ENCODE assay signal across 21 cellular contexts in the genomic region with DNA sequence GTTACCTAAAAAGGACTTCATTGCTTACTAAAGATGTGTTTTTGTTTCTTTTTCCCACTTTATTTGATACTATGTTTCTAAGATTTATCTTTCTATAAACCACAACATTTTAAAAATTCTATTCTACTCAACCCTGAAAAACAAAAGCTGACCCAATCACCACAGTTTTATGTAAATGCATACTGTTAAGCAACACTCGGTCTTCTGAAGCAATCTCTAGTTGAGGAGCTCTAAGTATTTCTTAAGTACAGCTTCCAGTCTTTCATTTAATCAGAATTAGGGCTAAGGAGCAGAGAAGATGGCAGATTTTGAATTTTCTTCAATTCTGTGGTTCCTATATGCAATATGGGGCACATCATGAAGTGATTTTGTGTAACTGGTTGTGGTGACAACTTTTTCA.
DNase-seq lines count a peak whose midpoint lies in the region; ATAC-seq and TF ChIP-seq lines count a peak whose summit lies in the region.
"Had no signal": no experiment of that assay in that cellular context is flagged by ENCODE, and none has a peak within 500 bp of the region (broad histone marks: within the 10 kb centered on the region; RNA-seq: fewer than 3 reads in every experiment).

No MANE protein-coding gene starts in this region.

- H3K36me3 ChIP-seq in GM23248 (ENCODE audit: low read depth) = no peaks in the 10 kb centered on the region
- H3K36me3 ChIP-seq in left lung = no peaks in the 10 kb centered on the region
- H3K36me3 ChIP-seq: BLaER1 treated with 17β-estradiol and CSF1 and Interleukin-3, amounts not matched to agents 10 nM and 100 nM had no signal

- no peak overlapping the region for H3K4me3 Mint-ChIP-seq in chondrocyte (ENCODE audit: unreplicated experiment)
- no peak overlapping the region for H3K4me3 Mint-ChIP-seq in activated naive CD8-positive, alpha-beta T cell treated with anti-CD3 and anti-CD28 coated beads for 36 hours
- H3K4me3 Mint-ChIP-seq: B cell; CD8-positive, alpha-beta T cell; GM23338; HFFc6; IgD-negative memory B cell had no signal

- intact Hi-C loops in left lung (cut with DNase I) = no loop called here

- no peak overlapping the region for H3K27ac ChIP-seq in GM23248
- no peak overlapping the region for H3K27ac ChIP-seq in left lung
- H3K27ac ChIP-seq: BLaER1 treated with 17β-estradiol and CSF1 and Interleukin-3, amounts not matched to agents 10 nM and 100 nM had no signal

- no peak overlapping the region for H3K4me2 ChIP-seq in GM23248 (ENCODE audit: unreplicated experiment)
- H3K4me2 ChIP-seq: BLaER1 treated with 17β-estradiol and CSF1 and Interleukin-3, amounts not matched to agents 10 nM and 100 nM; GM23338 had no signal

- no peaks in the 10 kb centered on the region for H3K4me1 Mint-ChIP-seq in chondrocyte (ENCODE audit: low read depth)
- no peaks in the 10 kb centered on the region for H3K4me1 Mint-ChIP-seq in activated naive CD8-positive, alpha-beta T cell treated with anti-CD3 and anti-CD28 coated beads for 36 hours
- H3K4me1 Mint-ChIP-seq: B cell, IgD-negative memory B cell had no signal

- in situ Hi-C loops in GM23248 (cut with MboI) = no loop called here

- no peaks in the 10 kb centered on the region for H3K36me3 Mint-ChIP-seq in chondrocyte (ENCODE audit: low read depth)
- H3K36me3 Mint-ChIP-seq in activated naive CD8-positive, alpha-beta T cell treated with anti-CD3 and anti-CD28 coated beads for 36 hours = no peaks in the 10 kb centered on the region
- H3K36me3 Mint-ChIP-seq: CD8-positive, alpha-beta T cell; IgD-negative memory B cell had no signal

- H3K79me2 ChIP-seq in GM23248 (ENCODE audit: insufficient read depth) = no peaks in the 10 kb centered on the region

- no peak overlapping the region for H3K4me3 ChIP-seq in GM23248
- H3K4me3 ChIP-seq in left lung = no peak overlapping the region
- H3K4me3 ChIP-seq: BLaER1 treated with 17β-estradiol and CSF1 and Interleukin-3, amounts not matched to agents 10 nM and 100 nM; GM23338 had no signal

- H3K27me3 Mint-ChIP-seq in chondrocyte (ENCODE audit: low read depth) = peaks cover 22% of the 10 kb centered on the region
- H3K27me3 Mint-ChIP-seq in activated naive CD8-positive, alpha-beta T cell treated with anti-CD3 and anti-CD28 coated beads for 36 hours = peaks cover 20% of the 10 kb centered on the region
- H3K27me3 Mint-ChIP-seq: B cell, IgD-negative memory B cell had no signal

- WGBS in GM23248 (ENCODE audit: low coverage in 1 of 2, low lambda C conversion rate in 2 of 2, missing lambda C conversion rate in 2 of 2), 2 experiments = 0 to 3% methylated on average over 1 of the region's 1 CpG

- H4K20me1 ChIP-seq in GM23248 (ENCODE audit: insufficient read depth) = no peaks in the 10 kb centered on the region
- H4K20me1 ChIP-seq: BLaER1 treated with 17β-estradiol and CSF1 and Interleukin-3, amounts not matched to agents 10 nM and 100 nM had no signal

- no peaks in the 10 kb centered on the region for H3K4me1 ChIP-seq in GM23248 (ENCODE audit: insufficient read depth)
- no peaks in the 10 kb centered on the region for H3K4me1 ChIP-seq in left lung
- H3K4me1 ChIP-seq: BLaER1 treated with 17β-estradiol and CSF1 and Interleukin-3, amounts not matched to agents 10 nM and 100 nM had no signal

- no peak overlapping the region for H3K9ac ChIP-seq in GM23248
- H3K9ac ChIP-seq: BLaER1 treated with 17β-estradiol and CSF1 and Interleukin-3, amounts not matched to agents 10 nM and 100 nM had no signal

- no peaks in the 10 kb centered on the region for H3K9me3 Mint-ChIP-seq in chondrocyte (ENCODE audit: low read depth)
- no peaks in the 10 kb centered on the region for H3K9me3 Mint-ChIP-seq in activated naive CD8-positive, alpha-beta T cell treated with anti-CD3 and anti-CD28 coated beads for 36 hours
- H3K9me3 Mint-ChIP-seq: CD8-positive, alpha-beta T cell; GM23338; IgD-negative memory B cell had no signal

- H3K9me3 ChIP-seq in GM23248 (ENCODE audit: low read depth) (no peaks in the 10 kb centered on the region), left lung (no peaks in the 10 kb centered on the region)
- H3K9me3 ChIP-seq: BLaER1 treated with 17β-estradiol and CSF1 and Interleukin-3, amounts not matched to agents 10 nM and 100 nM had no signal

- peak; percentile 6 for DNase-seq in SKM-1 (lab: John Stamatoyannopoulos, UW; ENCODE audit: unreplicated experiment)
- DNase-seq in SKM-1 treated with dmso at 0.1 percent for 144 hours (lab: John Stamatoyannopoulos, UW; ENCODE audit: unreplicated experiment) = no peak
- DNase-seq in GM23248 = peak; percentile 13
- DNase-seq in amniotic epithelial cell (ENCODE audit: low read depth) = peak; percentile 43
- DNase-seq in left lung = no peak
- no peak for DNase-seq in chondrocyte (ENCODE audit: low spot score)
- no peak for DNase-seq in SW480 (ENCODE audit: low spot score)
- no peak for DNase-seq in activated naive CD8-positive, alpha-beta T cell treated with anti-CD3 and anti-CD28 coated beads for 36 hours
- DNase-seq: 8988T; Calu3; CD8-positive, alpha-beta T cell; DMS53; DND-41; EL; H7; HFFc6 had no signal

- ATAC-seq in left lung = peak; percentile 62
- ATAC-seq: CD8-positive, alpha-beta T cell; GM23338; HCT116 had no signal

- H3K9me2 ChIP-seq in GM23248 (ENCODE audit: insufficient read depth) = no peaks in the 10 kb centered on the region

- H3K27ac Mint-ChIP-seq in chondrocyte (ENCODE audit: unreplicated experiment) = no peak overlapping the region
- H3K27ac Mint-ChIP-seq in activated naive CD8-positive, alpha-beta T cell treated with anti-CD3 and anti-CD28 coated beads for 36 hours = no peak overlapping the region
- H3K27ac Mint-ChIP-seq: B cell; CD8-positive, alpha-beta T cell; GM23338; HFFc6; IgD-negative memory B cell had no signal

- H2AFZ ChIP-seq in GM23248 = no peak overlapping the region
- H2AFZ ChIP-seq: GM23338 had no signal

- H3F3A ChIP-seq in GM23248 (ENCODE audit: insufficient read depth) = no peaks in the 10 kb centered on the region

- H3K27me3 ChIP-seq in GM23248 (replicated peaks; ENCODE audit: insufficient read depth) (0 out of 2 replicates have a peak, but pooled peaks cover 10% of the 10 kb centered on the region), left lung (no peaks in the 10 kb centered on the region)
- H3K27me3 ChIP-seq: BLaER1 treated with 17β-estradiol and CSF1 and Interleukin-3, amounts not matched to agents 10 nM and 100 nM had no signal

- TF ChIP-seq CTCF in left lung (IDR thresholded peaks at IDR 0.05) (no peak), chondrocyte (IDR thresholded peaks at IDR 0.05) (no peak)

Comparison
In these comparisons a context has a peak if more than half of its experiments do, and no peak if none do; other contexts are left out.
1. DNase-seq: peak in SKM-1 (single experiment), GM23248 (single experiment) and amniotic epithelial cell (single experiment); none in SKM-1 treated with dmso at 0.1 percent for 144 hours (single experiment), left lung (0 of 2), chondrocyte (single experiment), SW480 (single experiment) and activated naive CD8-positive, alpha-beta T cell treated with anti-CD3 and anti-CD28 coated beads for 36 hours (single experiment).